ENCODE assay signal across 23 cellular contexts in the genomic region with DNA sequence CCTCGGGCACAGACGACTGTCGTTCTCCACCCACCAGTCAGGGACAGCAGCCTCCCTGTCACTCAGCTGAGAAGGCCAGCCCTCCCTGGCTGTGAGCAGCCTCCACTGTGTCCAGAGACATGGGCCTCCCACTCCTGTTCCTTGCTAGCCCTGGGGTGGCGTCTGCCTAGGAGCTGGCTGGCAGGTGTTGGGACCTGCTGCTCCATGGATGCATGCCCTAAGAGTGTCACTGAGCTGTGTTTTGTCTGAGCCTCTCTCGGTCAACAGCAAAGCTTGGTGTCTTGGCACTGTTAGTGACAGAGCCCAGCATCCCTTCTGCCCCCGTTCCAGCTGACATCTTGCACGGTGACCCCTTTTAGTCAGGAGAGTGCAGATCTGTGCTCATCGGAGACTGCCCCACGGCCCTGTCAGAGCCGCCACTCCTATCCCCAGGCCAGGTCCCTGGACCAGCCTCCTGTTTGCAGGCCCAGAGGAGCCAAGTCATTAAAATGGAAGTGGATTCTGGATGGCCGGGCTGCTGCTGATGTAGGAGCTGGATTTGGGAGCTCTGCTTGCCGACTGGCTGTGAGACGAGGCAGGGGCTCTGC. TPM values are rescaled to one million over a fixed set of nuclear protein-coding genes. Genes with fewer than 3 reads are reported as not detected.
DNase-seq lines count a peak whose midpoint lies in the region; ATAC-seq, FAIRE-seq and TF ChIP-seq lines count a peak whose summit lies in the region.
"Had no signal": no experiment of that assay in that cellular context is flagged by ENCODE, and none has a peak within 500 bp of the region (broad histone marks: within the 10 kb centered on the region; RNA-seq: fewer than 3 reads in every experiment).

No MANE protein-coding gene starts in this region.

- peaks cover 14% of the 10 kb centered on the region for H4K20me1 ChIP-seq in neural progenitor cell (ENCODE audit: low read depth)

- H3K4me2 ChIP-seq in neural progenitor cell, result no peak overlapping the region

- H3K79me2 ChIP-seq in neural progenitor cell (ENCODE audit: low read depth), result no peaks in the 10 kb centered on the region
- H3K79me2 ChIP-seq: parathyroid adenoma had no signal

- H3K4me3 Mint-ChIP-seq in brain (no peak overlapping the region), neural progenitor cell (no peak overlapping the region)
- H3K4me3 Mint-ChIP-seq in naive thymus-derived CD4-positive, alpha-beta T cell, result no peak overlapping the region
- H3K4me3 Mint-ChIP-seq: activated naive CD8-positive, alpha-beta T cell treated with anti-CD3 and anti-CD28 coated beads, Interleukin-2, amount 10 ng/mL, durations not matched to agents 7 days and 5 days; activated T-helper 17 cell treated with anti-CD3 and anti-CD28 coated beads, Interleukin-2, amount 50 U/mL, for 72 hours; effector memory CD8-positive, alpha-beta T cell; mesothelial cell of epicardium; natural killer cell had no signal

- H2AFZ ChIP-seq in neural progenitor cell (replicated peaks), result no peak overlapping the region
- H2AFZ ChIP-seq: parathyroid adenoma had no signal

- WGBS in right cardiac atrium, result 68% methylated on average over 13 of the region's 13 CpGs
- 82 to 85% methylated on average over 7 to 13 of the region's 13 CpGs for WGBS in thyroid gland, 2 donors

- H3K4me1 Mint-ChIP-seq in brain (peaks cover 29% of the 10 kb centered on the region), neural progenitor cell (peaks cover 25% of the 10 kb centered on the region)
- H3K4me1 Mint-ChIP-seq in naive thymus-derived CD4-positive, alpha-beta T cell, result peaks cover 2 to 18% (median 15%) of the 10 kb centered on the region in 7 donors

- CTCF ChIA-PET in naive thymus-derived CD4-positive, alpha-beta T cell (lab: Charles Lee), result interaction anchor here (0.8 kb wide), 1 partner anchor 1755 kb away, joined by 4 read pairs; no protein-coding TSS in a partner anchor

- H3K9ac ChIP-seq in neural progenitor cell, result no peak overlapping the region
- H3K9ac ChIP-seq in kidney (ENCODE audit: low read length in 2 of 2), result no peak overlapping the region
- H3K9ac ChIP-seq: parathyroid adenoma had no signal

- H3K4me1 ChIP-seq in right cardiac atrium (ENCODE audit: control insufficient read depth, insufficient read depth, low read length) (no peaks in the 10 kb centered on the region), right atrium auricular region (no peaks in the 10 kb centered on the region), neural progenitor cell (peaks cover 10% of the 10 kb centered on the region), thyroid gland (peaks cover 0 to 11% of the 10 kb centered on the region in 2 donors), kidney (ENCODE audit: control insufficient read depth in 1 of 2, insufficient read depth in 1 of 2, low read depth in 1 of 2, low read length in 2 of 2) (no peaks in the 10 kb centered on the region)
- peaks cover 3 to 4% of the 10 kb centered on the region in 2 donors for H3K4me1 ChIP-seq in naive thymus-derived CD4-positive, alpha-beta T cell (ENCODE audit: control insufficient read depth in 2 of 2, insufficient read depth in 2 of 2, low read length in 2 of 2)
- H3K4me1 ChIP-seq: parathyroid adenoma had no signal

- H3K36me3 Mint-ChIP-seq in brain (peaks cover 23% of the 10 kb centered on the region), neural progenitor cell (peaks cover 14% of the 10 kb centered on the region)
- peaks cover 0 to 12% (median 3%) of the 10 kb centered on the region in 5 donors for H3K36me3 Mint-ChIP-seq in naive thymus-derived CD4-positive, alpha-beta T cell
- H3K36me3 Mint-ChIP-seq: natural killer cell had no signal

- POLR2A ChIA-PET in naive thymus-derived CD4-positive, alpha-beta T cell (lab: Charles Lee), result no interaction called here

- H3K27me3 Mint-ChIP-seq in brain, result no peaks in the 10 kb centered on the region
- H3K27me3 Mint-ChIP-seq in neural progenitor cell (ENCODE audit: insufficient read depth, low read depth), result peaks cover 10% of the 10 kb centered on the region
- no peaks in the 10 kb centered on the region for H3K27me3 Mint-ChIP-seq in naive thymus-derived CD4-positive, alpha-beta T cell
- H3K27me3 Mint-ChIP-seq: activated naive CD8-positive, alpha-beta T cell treated with anti-CD3 and anti-CD28 coated beads, Interleukin-2, amount 10 ng/mL, durations not matched to agents 7 days and 5 days; activated T-helper 17 cell treated with anti-CD3 and anti-CD28 coated beads, Interleukin-2, amount 50 U/mL, for 72 hours; effector memory CD8-positive, alpha-beta T cell had no signal

- no peak for TF ChIP-seq POLR2A in thyroid gland (IDR thresholded peaks at IDR 0.05)

- intact Hi-C loops in right cardiac atrium (cut with DNase I) (no loop called here), thyroid gland (cut with DNase I) (no loop called here), kidney (cut with DNase I) (no loop called here)
- intact Hi-C loops in naive thymus-derived CD4-positive, alpha-beta T cell (cut with micrococcal nuclease), result loop anchor here (5.0 to 10.0 kb wide), 3 partner anchors 46 to 61 kb away; no protein-coding TSS in a partner anchor

- H3K9me3 ChIP-seq in right cardiac atrium (ENCODE audit: control insufficient read depth, low read length), result no peaks in the 10 kb centered on the region
- H3K9me3 ChIP-seq in right atrium auricular region, result no peaks in the 10 kb centered on the region
- no peaks in the 10 kb centered on the region for H3K9me3 ChIP-seq in neural progenitor cell (ENCODE audit: low read depth)
- no peaks in the 10 kb centered on the region for H3K9me3 ChIP-seq in thyroid gland
- H3K9me3 ChIP-seq in kidney (ENCODE audit: control insufficient read depth in 1 of 2, low read length in 2 of 2), result no peaks in the 10 kb centered on the region
- no peaks in the 10 kb centered on the region for H3K9me3 ChIP-seq in naive thymus-derived CD4-positive, alpha-beta T cell (ENCODE audit: control insufficient read depth in 2 of 3, low read length in 3 of 3)
- H3K9me3 ChIP-seq: uterus had no signal

- H3K27me3 ChIP-seq in right cardiac atrium (ENCODE audit: control insufficient read depth, insufficient read depth) (no peaks in the 10 kb centered on the region), right atrium auricular region (no peaks in the 10 kb centered on the region), neural progenitor cell (no peaks in the 10 kb centered on the region), thyroid gland (no peaks in the 10 kb centered on the region)
- no peaks in the 10 kb centered on the region for H3K27me3 ChIP-seq in naive thymus-derived CD4-positive, alpha-beta T cell (ENCODE audit: control insufficient read depth in 2 of 2, insufficient read depth in 2 of 2, low read length in 2 of 2)
- H3K27me3 ChIP-seq: uterus had no signal

- H3K27ac ChIP-seq in right cardiac atrium (ENCODE audit: low read length) (no peak overlapping the region), right atrium auricular region (no peak overlapping the region), neural progenitor cell (no peak overlapping the region), thyroid gland (no peak overlapping the region), kidney (ENCODE audit: low read depth in 2 of 2, low read length in 2 of 2) (no peak overlapping the region)
- H3K27ac ChIP-seq in naive thymus-derived CD4-positive, alpha-beta T cell (ENCODE audit: low read depth, low read length), result no peak overlapping the region
- H3K27ac ChIP-seq: parathyroid adenoma had no signal

- ATAC-seq in right cardiac atrium, result no peak
- no peak for ATAC-seq in HG03025 (IDR thresholded peaks at IDR 0.05; ENCODE audit: low FRiP score, unreplicated experiment)
- ATAC-seq in naive thymus-derived CD4-positive, alpha-beta T cell, result no peak
- ATAC-seq: activated T-helper 17 cell treated with anti-CD3 and anti-CD28 coated beads, Interleukin-2, amount 50 U/mL, for 72 hours; effector memory CD8-positive, alpha-beta T cell; left ventricle myocardium superior; natural killer cell had no signal

- no peaks in the 10 kb centered on the region for H3K9me3 Mint-ChIP-seq in brain
- H3K9me3 Mint-ChIP-seq in neural progenitor cell, result no peaks in the 10 kb centered on the region
- H3K9me3 Mint-ChIP-seq in naive thymus-derived CD4-positive, alpha-beta T cell, result peaks cover 0 to 2% (median 0%) of the 10 kb centered on the region in 11 donors
- H3K9me3 Mint-ChIP-seq: activated naive CD8-positive, alpha-beta T cell treated with anti-CD3 and anti-CD28 coated beads, Interleukin-2, amount 10 ng/mL, durations not matched to agents 7 days and 5 days; activated T-helper 17 cell treated with anti-CD3 and anti-CD28 coated beads, Interleukin-2, amount 50 U/mL, for 72 hours; effector memory CD8-positive, alpha-beta T cell; mesothelial cell of epicardium; natural killer cell had no signal

- no peak overlapping the region for H3K4me3 ChIP-seq in right cardiac atrium (ENCODE audit: low read length)
- no peak overlapping the region for H3K4me3 ChIP-seq in right atrium auricular region
- H3K4me3 ChIP-seq in neural progenitor cell, result no peak overlapping the region
- no peak overlapping the region for H3K4me3 ChIP-seq in thyroid gland (replicated peaks in 1 of 3)
- H3K4me3 ChIP-seq in kidney (ENCODE audit: low read length in 2 of 2), result no peak overlapping the region
- no peak overlapping the region for H3K4me3 ChIP-seq in naive thymus-derived CD4-positive, alpha-beta T cell (ENCODE audit: low read length)
- H3K4me3 ChIP-seq: uterus had no signal

- no peak for TF ChIP-seq CTCF in right atrium auricular region (IDR thresholded peaks at IDR 0.05)
- no peak for TF ChIP-seq CTCF in brain (conservative IDR thresholded peaks at IDR 0.05)
- TF ChIP-seq CTCF in neural progenitor cell (IDR thresholded peaks at IDR 0.05), result no peak
- no peak for TF ChIP-seq CTCF in thyroid gland (IDR thresholded peaks at IDR 0.05)
- TF ChIP-seq CTCF in kidney (IDR thresholded peaks at IDR 0.05; ENCODE audit: borderline replicate concordance, extremely low read depth, insufficient read depth), result no peak

- DNase-seq in right cardiac atrium (peak in 2 of 3 donors; percentile 28 to 31), right atrium auricular region (ENCODE audit: low spot score) (no peak), neural progenitor cell (ENCODE audit: low spot score) (no peak), thyroid gland (no peak), kidney (no peak)
- no peak for DNase-seq in naive thymus-derived CD4-positive, alpha-beta T cell
- DNase-seq: ACHN; activated CD8-positive, alpha-beta memory T cell treated with anti-CD3 and anti-CD28 coated beads, Interleukin-2, amount 50 U/mL, for 48 hours; activated naive CD8-positive, alpha-beta T cell treated with anti-CD3 and anti-CD28 coated beads, Interleukin-2, amount 10 ng/mL, durations not matched to agents 7 days and 5 days; effector memory CD8-positive, alpha-beta T cell; left ventricle myocardium superior; natural killer cell; NCI-H2029 treated with DMSO at 0.1 percent for 48 hours; NCI-H446; SHP77 treated with DMSO at 0.1 percent for 48 hours; T1000 had no signal

- H3K27ac Mint-ChIP-seq in brain, result peak overlapping the region in 4 of 5 experiments; percentile 42 to 84 (median 79)
- H3K27ac Mint-ChIP-seq in neural progenitor cell, result peak overlapping the region; percentile 4
- H3K27ac Mint-ChIP-seq in naive thymus-derived CD4-positive, alpha-beta T cell, result peak overlapping the region in 3 of 9 donors; percentile 9 to 63 (median 41)
- H3K27ac Mint-ChIP-seq: activated naive CD8-positive, alpha-beta T cell treated with anti-CD3 and anti-CD28 coated beads, Interleukin-2, amount 10 ng/mL, durations not matched to agents 7 days and 5 days; activated T-helper 17 cell treated with anti-CD3 and anti-CD28 coated beads, Interleukin-2, amount 50 U/mL, for 72 hours; natural killer cell had no signal

- FAIRE-seq in kidney (lab: Jason Lieb, UNC), result no peak
- FAIRE-seq: islet of Langerhans had no signal

- H3F3A ChIP-seq in neural progenitor cell (ENCODE audit: low read depth), result no peaks in the 10 kb centered on the region

- H3K36me3 ChIP-seq in right atrium auricular region (peaks cover 34% of the 10 kb centered on the region), neural progenitor cell (no peaks in the 10 kb centered on the region), thyroid gland (peaks cover 28 to 36% of the 10 kb centered on the region in 2 donors), kidney (ENCODE audit: control insufficient read depth in 1 of 2, insufficient read depth in 2 of 2, low read length in 2 of 2) (peaks cover 5 to 8% of the 10 kb centered on the region in 2 donors)
- peaks cover 0 to 56% (median 4%) of the 10 kb centered on the region in 3 experiments for H3K36me3 ChIP-seq in naive thymus-derived CD4-positive, alpha-beta T cell (ENCODE audit: control insufficient read depth in 2 of 3, insufficient read depth in 3 of 3, low read length in 3 of 3)
- H3K36me3 ChIP-seq: uterus had no signal

RNA-seq across cellular contexts. Expression of a gene that starts 7.9 kb away (rescaled TPM):
- total RNA-seq in right cardiac atrium (under 1 TPM; 0.23 to 0.40 (median 0.34) TPM), right atrium auricular region (not detected), neural progenitor cell (ENCODE audit: low replicate concordance) (0.17 and 0.25 TPM in 2 replicates), thyroid gland (1 to 10 TPM; 2.0 to 4.9 (median 2.4) TPM), kidney (0.91 TPM)
- polyA plus RNA-seq in right cardiac atrium (0.20 TPM), brain (ENCODE audit: insufficient read depth, low read depth, low replicate concordance) (0.51 TPM), kidney (ENCODE audit: insufficient read depth, low read depth, low replicate concordance) (not detected)
- 1 to 10 TPM; 1.4 to 2.7 (median 2.3) TPM for total RNA-seq in naive thymus-derived CD4-positive, alpha-beta T cell
- not detected for polyA plus RNA-seq in naive thymus-derived CD4-positive, alpha-beta T cell

RNA-seq across cellular contexts. Expression of a gene that starts 51.8 kb away (rescaled TPM):
- 10 to 100 TPM; 11.6 to 18.2 (median 14.6) TPM for total RNA-seq in right cardiac atrium
- 20.8 TPM for polyA plus RNA-seq in right cardiac atrium
- total RNA-seq in right atrium auricular region, result 1 to 10 TPM; 7.0 to 9.9 TPM
- polyA plus RNA-seq in brain (ENCODE audit: insufficient read depth, low read depth, low replicate concordance), result 59.4 TPM
- total RNA-seq in neural progenitor cell (ENCODE audit: low replicate concordance), result 36.6 and 140 TPM in 2 replicates
- 10 to 100 TPM; 14.6 to 25.1 (median 20.9) TPM for total RNA-seq in thyroid gland
- total RNA-seq in kidney, result 35.5 TPM
- 18.0 TPM for polyA plus RNA-seq in kidney (ENCODE audit: insufficient read depth, low read depth, low replicate concordance)
- total RNA-seq in naive thymus-derived CD4-positive, alpha-beta T cell, result 10 to 100 TPM in 1 of 5 experiments, 1 to 10 TPM in 4; 2.5 to 13.3 (median 7.5) TPM
- 10 to 100 TPM in 1 of 2 donors, 1 to 10 TPM in 1; 6.6 to 16.0 TPM for polyA plus RNA-seq in naive thymus-derived CD4-positive, alpha-beta T cell

Comparison
In these comparisons a context has a peak if more than half of its experiments do, and no peak if none do; other contexts are left out.
1. DNase-seq: peak in right cardiac atrium (2 of 3); none in right atrium auricular region (single experiment), neural progenitor cell (single experiment), thyroid gland (0 of 2), kidney (single experiment) and naive thymus-derived CD4-positive, alpha-beta T cell (0 of 9).
2. intact Hi-C loops: an anchor here in naive thymus-derived CD4-positive, alpha-beta T cell (5.0 to 10.0 kb wide); none called in right cardiac atrium, thyroid gland and kidney.